ENCODE assay signal across 12 cellular contexts in genomic region chr5:8848997-8849585, GRCh38.
DNase-seq lines count a peak whose midpoint lies in the region; ATAC-seq, FAIRE-seq and TF ChIP-seq lines count a peak whose summit lies in the region.
"Had no signal": no experiment of that assay in that cellular context is flagged by ENCODE, and none has a peak within 500 bp of the region (broad histone marks: within the 10 kb centered on the region; RNA-seq: fewer than 3 reads in every experiment).

No MANE protein-coding gene starts in this region.

- TF ChIP-seq CTCF in PC-3 (conservative IDR thresholded peaks at IDR 0.05; ENCODE audit: low read depth, low read length) = no peak
- TF ChIP-seq CTCF in endothelial cell of umbilical vein (IDR thresholded peaks at IDR 0.05; ENCODE audit: extremely low read depth in 1 of 2, insufficient read depth in 1 of 2, low read depth in 1 of 2, low read length in 2 of 2) = no peak
- TF ChIP-seq CTCF in prostate gland (IDR thresholded peaks at IDR 0.05) = no peak

- H3K27me3 ChIP-seq in PC-3 (ENCODE audit: low read length) (no peaks in the 10 kb centered on the region), endothelial cell of umbilical vein (ENCODE audit: control insufficient read depth in 2 of 2, insufficient read depth in 2 of 2, low read length in 2 of 2) (no peaks in the 10 kb centered on the region), prostate gland (replicated peaks; ENCODE audit: insufficient read depth) (no peaks in the 10 kb centered on the region)
- H3K27me3 ChIP-seq: SJCRH30 had no signal

- peak overlapping the region; percentile 11 for H3K9ac ChIP-seq in PC-3 (ENCODE audit: low read length)
- no peak overlapping the region for H3K9ac ChIP-seq in endothelial cell of umbilical vein (replicated peaks; ENCODE audit: extremely low read depth, insufficient read depth, low read length)

- no peak overlapping the region for H2AFZ ChIP-seq in PC-3 (ENCODE audit: low read length)
- no peak overlapping the region for H2AFZ ChIP-seq in endothelial cell of umbilical vein (ENCODE audit: low read depth, low read length)

- dilution Hi-C loops in endothelial cell of umbilical vein (cut with MboI; ENCODE audit: extremely low pct_ligation_motif_present, low sequenced_read_pairs) = no loop called here

- no peaks in the 10 kb centered on the region for H4K20me1 ChIP-seq in PC-3 (ENCODE audit: low read length)
- no peaks in the 10 kb centered on the region for H4K20me1 ChIP-seq in endothelial cell of umbilical vein (replicated peaks; ENCODE audit: control insufficient read depth, extremely low read depth, insufficient read depth, low read length)

- TF ChIP-seq POLR2A in endothelial cell of umbilical vein (IDR thresholded peaks at IDR 0.05; ENCODE audit: low read depth, low read length) (no peak), prostate gland (IDR thresholded peaks at IDR 0.05) (no peak)

- H3K79me2 ChIP-seq in PC-3 (ENCODE audit: low read length) = no peaks in the 10 kb centered on the region
- no peaks in the 10 kb centered on the region for H3K79me2 ChIP-seq in endothelial cell of umbilical vein (ENCODE audit: control insufficient read depth, insufficient read depth, low read length)

- no peaks in the 10 kb centered on the region for H3K9me2 ChIP-seq in PC-3 (replicated peaks; ENCODE audit: low read length)

- H3F3A ChIP-seq in PC-3 (ENCODE audit: low read length, unreplicated experiment) = no peaks in the 10 kb centered on the region

- H3K36me3 ChIP-seq in PC-3 (ENCODE audit: low read depth, low read length) (no peaks in the 10 kb centered on the region), endothelial cell of umbilical vein (ENCODE audit: control insufficient read depth in 2 of 2, extremely low read depth in 1 of 2, insufficient read depth in 2 of 2, low read length in 2 of 2) (no peaks in the 10 kb centered on the region), prostate gland (no peaks in the 10 kb centered on the region)
- H3K36me3 ChIP-seq: SJCRH30 had no signal

- intact Hi-C loops in PC-3 (cut with micrococcal nuclease) = loop anchor here (1.0 kb wide), 1 partner anchor 58 kb away; no protein-coding TSS in a partner anchor
- intact Hi-C loops in endothelial cell of umbilical vein (cut with micrococcal nuclease) = no loop called here
- intact Hi-C loops in prostate gland (cut with DNase I) = loop anchor here (10.0 kb wide), 1 partner anchor 696 kb away; the partner anchor contains the start of gene SEMA5A

- H3K4me2 ChIP-seq in PC-3 (ENCODE audit: low read length) (peak overlapping the region; percentile 35), endothelial cell of umbilical vein (ENCODE audit: insufficient read depth, low read length) (no peak overlapping the region)

- H3K9me3 ChIP-seq in PC-3 (ENCODE audit: low read length) (no peaks in the 10 kb centered on the region), endothelial cell of umbilical vein (replicated peaks; ENCODE audit: control insufficient read depth, insufficient read depth, low read length) (no peaks in the 10 kb centered on the region), prostate gland (no peaks in the 10 kb centered on the region)
- H3K9me3 ChIP-seq: SJCRH30 had no signal

- peak overlapping the region; percentile 46 for H3K27ac ChIP-seq in PC-3 (ENCODE audit: low read length)
- H3K27ac ChIP-seq in endothelial cell of umbilical vein (ENCODE audit: insufficient read depth, low read depth, low read length) = no peak overlapping the region
- no peak overlapping the region for H3K27ac ChIP-seq in prostate gland
- H3K27ac ChIP-seq: SJCRH30 had no signal

- WGBS in prostate gland = 81% methylated on average over 3 of the region's 3 CpGs

- ATAC-seq in PC-3 (peak; percentile 79), GM18868 (IDR thresholded peaks at IDR 0.05; ENCODE audit: unreplicated experiment) (no peak)

- BruUV-seq in PC-3 (replicated peaks; lab: Mats Ljungman, UMichigan) (no TSS peak), endothelial cell of umbilical vein (replicated peaks; lab: Mats Ljungman, UMichigan) (no TSS peak)

- CTCF ChIA-PET in PC-3 (lab: Charles Lee) = no interaction called here
- CTCF ChIA-PET in endothelial cell of umbilical vein (lab: Charles Lee) = no interaction called here

- H3K4me3 ChIP-seq in PC-3 (ENCODE audit: low read length) = no peak overlapping the region
- no peak overlapping the region for H3K4me3 ChIP-seq in endothelial cell of umbilical vein (replicated peaks in 1 of 3; ENCODE audit: insufficient read depth in 1 of 3, low read depth in 1 of 3, low read length in 3 of 3)
- no peak overlapping the region for H3K4me3 ChIP-seq in prostate gland
- H3K4me3 ChIP-seq: SJCRH30 had no signal

- FAIRE-seq in endothelial cell of umbilical vein (lab: Jason Lieb, UNC) = peak; percentile 92

- H3K9me1 ChIP-seq in endothelial cell of umbilical vein (replicated peaks; ENCODE audit: control insufficient read depth, extremely low read depth, insufficient read depth, low read length) = no peaks in the 10 kb centered on the region

- POLR2A ChIA-PET in PC-3 (lab: Charles Lee; ENCODE audit: unreplicated experiment) (no interaction called here), endothelial cell of umbilical vein (lab: Charles Lee) (no interaction called here)

- H3K4me1 ChIP-seq in PC-3 (ENCODE audit: insufficient read depth, low read length) (peaks cover 33% of the 10 kb centered on the region), endothelial cell of umbilical vein (ENCODE audit: control insufficient read depth, extremely low read depth, insufficient read depth, low read length) (peaks cover 4% of the 10 kb centered on the region), prostate gland (replicated peaks) (no peaks in the 10 kb centered on the region)
- H3K4me1 ChIP-seq: SJCRH30 had no signal

- DNase-seq in GM03348 (ENCODE audit: low spot score) (peak; percentile 74), PC-3 (peak; percentile 95), endothelial cell of umbilical vein (ENCODE audit: low read depth, low spot score) (peak; percentile 57), pulmonary artery endothelial cell (ENCODE audit: low read depth, low spot score) (peak; percentile 53), prostate gland (ENCODE audit: low spot score) (no peak), GOT3 (lab: John Stamatoyannopoulos, UW) (no peak), NCI-H526 (lab: John Stamatoyannopoulos, UW) (no peak)
- DNase-seq: amygdala; CD8-positive, alpha-beta memory T cell; NCI-H526 treated with DMSO at 0.1 percent for 48 hours had no signal

TF ChIP-seq in endothelial cell of umbilical vein, 7 proteins besides CTCF, POLR2A, EP300 and RAD21:
- TF ChIP-seq POLR2AphosphoS5 (IDR thresholded peaks at IDR 0.05; ENCODE audit: insufficient read depth, low read depth, low read length) (peak; percentile 16), JUN (IDR thresholded peaks at IDR 0.05; ENCODE audit: borderline replicate concordance, insufficient read depth, insufficient read length, low read depth) (peak; percentile 31), GATA2 (IDR thresholded peaks at IDR 0.05; ENCODE audit: insufficient read depth, insufficient read length, low read depth, low read length) (peak; percentile 19), MAX (IDR thresholded peaks at IDR 0.05; ENCODE audit: insufficient read depth, insufficient read length) (no peak), FOS (IDR thresholded peaks at IDR 0.05; ENCODE audit: borderline replicate concordance, insufficient read depth, low read length) (peak; percentile 54)

Comparison
In these comparisons a context has a peak if more than half of its experiments do, and no peak if none do; other contexts are left out.
1. DNase-seq: peak in GM03348 (single experiment), PC-3 (single experiment), endothelial cell of umbilical vein (single experiment) and pulmonary artery endothelial cell (single experiment); none in prostate gland (single experiment), GOT3 (single experiment) and NCI-H526 (0 of 2).